In the genomic region with DNA sequence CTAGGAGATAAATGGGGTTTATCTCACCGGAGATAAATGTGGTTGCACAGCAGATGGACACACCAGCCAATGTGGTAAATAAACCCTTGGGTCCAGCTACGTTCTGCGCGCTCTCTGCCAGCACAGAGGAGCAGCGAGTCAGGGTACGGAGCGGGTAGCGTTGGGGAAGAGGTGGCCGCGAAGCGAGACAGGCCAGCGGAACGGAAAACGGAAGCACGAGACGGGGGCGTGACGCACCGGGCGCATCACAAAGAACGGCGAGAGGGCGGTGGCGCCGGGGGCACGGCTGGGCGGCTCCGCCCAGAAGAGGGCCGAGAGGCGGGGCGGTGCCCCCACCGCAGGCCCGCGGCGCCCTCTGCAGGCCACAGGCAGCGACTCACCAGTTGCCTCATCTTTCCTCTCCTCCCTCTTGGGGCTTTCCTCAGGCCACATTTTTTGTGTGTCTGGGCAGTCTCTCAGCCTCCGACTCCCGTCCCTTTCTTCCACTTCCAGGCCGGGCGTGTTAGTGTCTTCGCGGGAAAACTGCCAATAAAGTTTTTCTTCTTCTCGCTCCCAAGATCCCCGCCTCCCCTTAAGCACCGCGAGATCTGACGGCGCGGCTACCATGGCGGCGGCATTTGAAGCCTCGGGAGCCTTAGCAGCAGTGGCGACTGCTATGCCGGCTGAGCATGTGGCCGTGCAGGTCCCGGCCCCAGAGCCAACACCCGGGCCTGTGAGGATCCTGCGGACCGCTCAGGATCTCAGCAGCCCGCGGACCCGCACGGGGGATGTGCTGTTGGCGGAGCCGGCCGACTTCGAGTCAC, we compare ENCODE assay signal across 1 cellular context.
TF ChIP-seq lines count a peak whose summit lies in the region.

A gene with protein sequence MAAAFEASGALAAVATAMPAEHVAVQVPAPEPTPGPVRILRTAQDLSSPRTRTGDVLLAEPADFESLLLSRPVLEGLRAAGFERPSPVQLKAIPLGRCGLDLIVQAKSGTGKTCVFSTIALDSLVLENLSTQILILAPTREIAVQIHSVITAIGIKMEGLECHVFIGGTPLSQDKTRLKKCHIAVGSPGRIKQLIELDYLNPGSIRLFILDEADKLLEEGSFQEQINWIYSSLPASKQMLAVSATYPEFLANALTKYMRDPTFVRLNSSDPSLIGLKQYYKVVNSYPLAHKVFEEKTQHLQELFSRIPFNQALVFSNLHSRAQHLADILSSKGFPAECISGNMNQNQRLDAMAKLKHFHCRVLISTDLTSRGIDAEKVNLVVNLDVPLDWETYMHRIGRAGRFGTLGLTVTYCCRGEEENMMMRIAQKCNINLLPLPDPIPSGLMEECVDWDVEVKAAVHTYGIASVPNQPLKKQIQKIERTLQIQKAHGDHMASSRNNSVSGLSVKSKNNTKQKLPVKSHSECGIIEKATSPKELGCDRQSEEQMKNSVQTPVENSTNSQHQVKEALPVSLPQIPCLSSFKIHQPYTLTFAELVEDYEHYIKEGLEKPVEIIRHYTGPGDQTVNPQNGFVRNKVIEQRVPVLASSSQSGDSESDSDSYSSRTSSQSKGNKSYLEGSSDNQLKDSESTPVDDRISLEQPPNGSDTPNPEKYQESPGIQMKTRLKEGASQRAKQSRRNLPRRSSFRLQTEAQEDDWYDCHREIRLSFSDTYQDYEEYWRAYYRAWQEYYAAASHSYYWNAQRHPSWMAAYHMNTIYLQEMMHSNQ (plus strand): TSS at position 581 of the 803 bp plus-strand sequence. CDS start 24 bp downstream, at position 605.

TF ChIP-seq in WTC11, 78 proteins besides CTCF, POLR2A, EP300 and RAD21 (continued from another document):
- TF ChIP-seq, protein P1, sequence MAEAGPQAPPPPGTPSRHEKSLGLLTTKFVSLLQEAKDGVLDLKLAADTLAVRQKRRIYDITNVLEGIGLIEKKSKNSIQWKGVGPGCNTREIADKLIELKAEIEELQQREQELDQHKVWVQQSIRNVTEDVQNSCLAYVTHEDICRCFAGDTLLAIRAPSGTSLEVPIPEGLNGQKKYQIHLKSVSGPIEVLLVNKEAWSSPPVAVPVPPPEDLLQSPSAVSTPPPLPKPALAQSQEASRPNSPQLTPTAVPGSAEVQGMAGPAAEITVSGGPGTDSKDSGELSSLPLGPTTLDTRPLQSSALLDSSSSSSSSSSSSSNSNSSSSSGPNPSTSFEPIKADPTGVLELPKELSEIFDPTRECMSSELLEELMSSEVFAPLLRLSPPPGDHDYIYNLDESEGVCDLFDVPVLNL (CRISPR knock-in tag; IDR thresholded peaks at IDR 0.05; ENCODE audit: borderline replicate concordance, low read depth), result 0 out of 2 replicates have a peak, but pooled peaks have one; percentile 29
- TF ChIP-seq, protein P2, sequence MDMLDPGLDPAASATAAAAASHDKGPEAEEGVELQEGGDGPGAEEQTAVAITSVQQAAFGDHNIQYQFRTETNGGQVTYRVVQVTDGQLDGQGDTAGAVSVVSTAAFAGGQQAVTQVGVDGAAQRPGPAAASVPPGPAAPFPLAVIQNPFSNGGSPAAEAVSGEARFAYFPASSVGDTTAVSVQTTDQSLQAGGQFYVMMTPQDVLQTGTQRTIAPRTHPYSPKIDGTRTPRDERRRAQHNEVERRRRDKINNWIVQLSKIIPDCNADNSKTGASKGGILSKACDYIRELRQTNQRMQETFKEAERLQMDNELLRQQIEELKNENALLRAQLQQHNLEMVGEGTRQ (CRISPR knock-in tag; IDR thresholded peaks at IDR 0.05), result peak; percentile 52; the same call in 1 of the 2 replicates
- no peak for TF ChIP-seq HMGA2 (CRISPR knock-in tag; IDR thresholded peaks at IDR 0.05)
- TF ChIP-seq NFE2L1 (CRISPR knock-in tag; IDR thresholded peaks at IDR 0.05), result peak; percentile 65; the same call in 1 of the 2 replicates
- TF ChIP-seq, protein P3, sequence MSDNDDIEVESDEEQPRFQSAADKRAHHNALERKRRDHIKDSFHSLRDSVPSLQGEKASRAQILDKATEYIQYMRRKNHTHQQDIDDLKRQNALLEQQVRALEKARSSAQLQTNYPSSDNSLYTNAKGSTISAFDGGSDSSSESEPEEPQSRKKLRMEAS (CRISPR knock-in tag; IDR thresholded peaks at IDR 0.05), result peak; percentile 89
- TF ChIP-seq, protein P4, sequence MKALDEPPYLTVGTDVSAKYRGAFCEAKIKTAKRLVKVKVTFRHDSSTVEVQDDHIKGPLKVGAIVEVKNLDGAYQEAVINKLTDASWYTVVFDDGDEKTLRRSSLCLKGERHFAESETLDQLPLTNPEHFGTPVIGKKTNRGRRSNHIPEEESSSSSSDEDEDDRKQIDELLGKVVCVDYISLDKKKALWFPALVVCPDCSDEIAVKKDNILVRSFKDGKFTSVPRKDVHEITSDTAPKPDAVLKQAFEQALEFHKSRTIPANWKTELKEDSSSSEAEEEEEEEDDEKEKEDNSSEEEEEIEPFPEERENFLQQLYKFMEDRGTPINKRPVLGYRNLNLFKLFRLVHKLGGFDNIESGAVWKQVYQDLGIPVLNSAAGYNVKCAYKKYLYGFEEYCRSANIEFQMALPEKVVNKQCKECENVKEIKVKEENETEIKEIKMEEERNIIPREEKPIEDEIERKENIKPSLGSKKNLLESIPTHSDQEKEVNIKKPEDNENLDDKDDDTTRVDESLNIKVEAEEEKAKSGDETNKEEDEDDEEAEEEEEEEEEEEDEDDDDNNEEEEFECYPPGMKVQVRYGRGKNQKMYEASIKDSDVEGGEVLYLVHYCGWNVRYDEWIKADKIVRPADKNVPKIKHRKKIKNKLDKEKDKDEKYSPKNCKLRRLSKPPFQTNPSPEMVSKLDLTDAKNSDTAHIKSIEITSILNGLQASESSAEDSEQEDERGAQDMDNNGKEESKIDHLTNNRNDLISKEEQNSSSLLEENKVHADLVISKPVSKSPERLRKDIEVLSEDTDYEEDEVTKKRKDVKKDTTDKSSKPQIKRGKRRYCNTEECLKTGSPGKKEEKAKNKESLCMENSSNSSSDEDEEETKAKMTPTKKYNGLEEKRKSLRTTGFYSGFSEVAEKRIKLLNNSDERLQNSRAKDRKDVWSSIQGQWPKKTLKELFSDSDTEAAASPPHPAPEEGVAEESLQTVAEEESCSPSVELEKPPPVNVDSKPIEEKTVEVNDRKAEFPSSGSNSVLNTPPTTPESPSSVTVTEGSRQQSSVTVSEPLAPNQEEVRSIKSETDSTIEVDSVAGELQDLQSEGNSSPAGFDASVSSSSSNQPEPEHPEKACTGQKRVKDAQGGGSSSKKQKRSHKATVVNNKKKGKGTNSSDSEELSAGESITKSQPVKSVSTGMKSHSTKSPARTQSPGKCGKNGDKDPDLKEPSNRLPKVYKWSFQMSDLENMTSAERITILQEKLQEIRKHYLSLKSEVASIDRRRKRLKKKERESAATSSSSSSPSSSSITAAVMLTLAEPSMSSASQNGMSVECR (CRISPR knock-in tag; IDR thresholded peaks at IDR 0.05; ENCODE audit: borderline replicate concordance), result peak; percentile 65; the same call in 1 of the 2 replicates
- TF ChIP-seq, protein P5, sequence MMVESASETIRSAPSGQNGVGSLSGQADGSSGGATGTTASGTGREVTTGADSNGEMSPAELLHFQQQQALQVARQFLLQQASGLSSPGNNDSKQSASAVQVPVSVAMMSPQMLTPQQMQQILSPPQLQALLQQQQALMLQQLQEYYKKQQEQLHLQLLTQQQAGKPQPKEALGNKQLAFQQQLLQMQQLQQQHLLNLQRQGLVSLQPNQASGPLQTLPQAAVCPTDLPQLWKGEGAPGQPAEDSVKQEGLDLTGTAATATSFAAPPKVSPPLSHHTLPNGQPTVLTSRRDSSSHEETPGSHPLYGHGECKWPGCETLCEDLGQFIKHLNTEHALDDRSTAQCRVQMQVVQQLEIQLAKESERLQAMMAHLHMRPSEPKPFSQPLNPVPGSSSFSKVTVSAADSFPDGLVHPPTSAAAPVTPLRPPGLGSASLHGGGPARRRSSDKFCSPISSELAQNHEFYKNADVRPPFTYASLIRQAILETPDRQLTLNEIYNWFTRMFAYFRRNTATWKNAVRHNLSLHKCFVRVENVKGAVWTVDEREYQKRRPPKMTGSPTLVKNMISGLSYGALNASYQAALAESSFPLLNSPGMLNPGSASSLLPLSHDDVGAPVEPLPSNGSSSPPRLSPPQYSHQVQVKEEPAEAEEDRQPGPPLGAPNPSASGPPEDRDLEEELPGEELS (CRISPR knock-in tag; IDR thresholded peaks at IDR 0.05), result peak; percentile 51; the same call in 1 of the 2 replicates
- TF ChIP-seq, protein P6, sequence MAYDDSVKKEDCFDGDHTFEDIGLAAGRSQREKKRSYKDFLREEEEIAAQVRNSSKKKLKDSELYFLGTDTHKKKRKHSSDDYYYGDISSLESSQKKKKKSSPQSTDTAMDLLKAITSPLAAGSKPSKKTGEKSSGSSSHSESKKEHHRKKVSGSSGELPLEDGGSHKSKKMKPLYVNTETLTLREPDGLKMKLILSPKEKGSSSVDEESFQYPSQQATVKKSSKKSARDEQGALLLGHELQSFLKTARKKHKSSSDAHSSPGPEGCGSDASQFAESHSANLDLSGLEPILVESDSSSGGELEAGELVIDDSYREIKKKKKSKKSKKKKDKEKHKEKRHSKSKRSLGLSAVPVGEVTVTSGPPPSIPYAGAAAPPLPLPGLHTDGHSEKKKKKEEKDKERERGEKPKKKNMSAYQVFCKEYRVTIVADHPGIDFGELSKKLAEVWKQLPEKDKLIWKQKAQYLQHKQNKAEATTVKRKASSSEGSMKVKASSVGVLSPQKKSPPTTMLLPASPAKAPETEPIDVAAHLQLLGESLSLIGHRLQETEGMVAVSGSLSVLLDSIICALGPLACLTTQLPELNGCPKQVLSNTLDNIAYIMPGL (CRISPR knock-in tag; IDR thresholded peaks at IDR 0.05), result peak; percentile 82
- no peak for TF ChIP-seq GRHL2 (CRISPR knock-in tag; IDR thresholded peaks at IDR 0.05; ENCODE audit: insufficient replicate concordance, severe bottlenecking)
- peak; percentile 41; the same call in 1 of the 2 replicates for TF ChIP-seq CREM (CRISPR knock-in tag; IDR thresholded peaks at IDR 0.05)
- no peak for TF ChIP-seq ZNF219 (CRISPR knock-in tag; IDR thresholded peaks at IDR 0.05; ENCODE audit: borderline replicate concordance)
- TF ChIP-seq ELF4 (CRISPR knock-in tag; IDR thresholded peaks at IDR 0.05; ENCODE audit: low read depth), result no peak
- TF ChIP-seq FOXP1 (CRISPR knock-in tag; IDR thresholded peaks at IDR 0.05; ENCODE audit: borderline replicate concordance), result 0 out of 2 replicates have a peak, but pooled peaks have one; percentile 29
- TF ChIP-seq, protein P7, sequence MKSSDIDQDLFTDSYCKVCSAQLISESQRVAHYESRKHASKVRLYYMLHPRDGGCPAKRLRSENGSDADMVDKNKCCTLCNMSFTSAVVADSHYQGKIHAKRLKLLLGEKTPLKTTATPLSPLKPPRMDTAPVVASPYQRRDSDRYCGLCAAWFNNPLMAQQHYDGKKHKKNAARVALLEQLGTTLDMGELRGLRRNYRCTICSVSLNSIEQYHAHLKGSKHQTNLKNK (CRISPR knock-in tag; IDR thresholded peaks at IDR 0.05), result no peak
- TF ChIP-seq, protein P8, sequence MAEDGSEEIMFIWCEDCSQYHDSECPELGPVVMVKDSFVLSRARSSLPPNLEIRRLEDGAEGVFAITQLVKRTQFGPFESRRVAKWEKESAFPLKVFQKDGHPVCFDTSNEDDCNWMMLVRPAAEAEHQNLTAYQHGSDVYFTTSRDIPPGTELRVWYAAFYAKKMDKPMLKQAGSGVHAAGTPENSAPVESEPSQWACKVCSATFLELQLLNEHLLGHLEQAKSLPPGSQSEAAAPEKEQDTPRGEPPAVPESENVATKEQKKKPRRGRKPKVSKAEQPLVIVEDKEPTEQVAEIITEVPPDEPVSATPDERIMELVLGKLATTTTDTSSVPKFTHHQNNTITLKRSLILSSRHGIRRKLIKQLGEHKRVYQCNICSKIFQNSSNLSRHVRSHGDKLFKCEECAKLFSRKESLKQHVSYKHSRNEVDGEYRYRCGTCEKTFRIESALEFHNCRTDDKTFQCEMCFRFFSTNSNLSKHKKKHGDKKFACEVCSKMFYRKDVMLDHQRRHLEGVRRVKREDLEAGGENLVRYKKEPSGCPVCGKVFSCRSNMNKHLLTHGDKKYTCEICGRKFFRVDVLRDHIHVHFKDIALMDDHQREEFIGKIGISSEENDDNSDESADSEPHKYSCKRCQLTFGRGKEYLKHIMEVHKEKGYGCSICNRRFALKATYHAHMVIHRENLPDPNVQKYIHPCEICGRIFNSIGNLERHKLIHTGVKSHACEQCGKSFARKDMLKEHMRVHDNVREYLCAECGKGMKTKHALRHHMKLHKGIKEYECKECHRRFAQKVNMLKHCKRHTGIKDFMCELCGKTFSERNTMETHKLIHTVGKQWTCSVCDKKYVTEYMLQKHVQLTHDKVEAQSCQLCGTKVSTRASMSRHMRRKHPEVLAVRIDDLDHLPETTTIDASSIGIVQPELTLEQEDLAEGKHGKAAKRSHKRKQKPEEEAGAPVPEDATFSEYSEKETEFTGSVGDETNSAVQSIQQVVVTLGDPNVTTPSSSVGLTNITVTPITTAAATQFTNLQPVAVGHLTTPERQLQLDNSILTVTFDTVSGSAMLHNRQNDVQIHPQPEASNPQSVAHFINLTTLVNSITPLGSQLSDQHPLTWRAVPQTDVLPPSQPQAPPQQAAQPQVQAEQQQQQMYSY (CRISPR knock-in tag; IDR thresholded peaks at IDR 0.05), result peak; percentile 85
- TF ChIP-seq, protein P9, sequence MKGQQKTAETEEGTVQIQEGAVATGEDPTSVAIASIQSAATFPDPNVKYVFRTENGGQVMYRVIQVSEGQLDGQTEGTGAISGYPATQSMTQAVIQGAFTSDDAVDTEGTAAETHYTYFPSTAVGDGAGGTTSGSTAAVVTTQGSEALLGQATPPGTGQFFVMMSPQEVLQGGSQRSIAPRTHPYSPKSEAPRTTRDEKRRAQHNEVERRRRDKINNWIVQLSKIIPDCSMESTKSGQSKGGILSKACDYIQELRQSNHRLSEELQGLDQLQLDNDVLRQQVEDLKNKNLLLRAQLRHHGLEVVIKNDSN (CRISPR knock-in tag; IDR thresholded peaks at IDR 0.05), result peak; percentile 61; the same call in 1 of the 2 replicates
- TF ChIP-seq JAZF1 (CRISPR knock-in tag; IDR thresholded peaks at IDR 0.05), result no peak
- peak; percentile 59; the same call in 1 of the 2 replicates for TF ChIP-seq ESRRA (CRISPR knock-in tag; IDR thresholded peaks at IDR 0.05; ENCODE audit: borderline replicate concordance)
- TF ChIP-seq JUN (CRISPR knock-in tag; IDR thresholded peaks at IDR 0.05), result peak; percentile 33; the same call in 1 of the 2 replicates
- TF ChIP-seq ETV6 (CRISPR knock-in tag; IDR thresholded peaks at IDR 0.05), result peak; percentile 49; the same call in 1 of the 2 replicates
TF ChIP-seq in WTC11: peak in this region for 19.
